15 cellular contexts compared by ENCODE assay signal in the genomic region with DNA sequence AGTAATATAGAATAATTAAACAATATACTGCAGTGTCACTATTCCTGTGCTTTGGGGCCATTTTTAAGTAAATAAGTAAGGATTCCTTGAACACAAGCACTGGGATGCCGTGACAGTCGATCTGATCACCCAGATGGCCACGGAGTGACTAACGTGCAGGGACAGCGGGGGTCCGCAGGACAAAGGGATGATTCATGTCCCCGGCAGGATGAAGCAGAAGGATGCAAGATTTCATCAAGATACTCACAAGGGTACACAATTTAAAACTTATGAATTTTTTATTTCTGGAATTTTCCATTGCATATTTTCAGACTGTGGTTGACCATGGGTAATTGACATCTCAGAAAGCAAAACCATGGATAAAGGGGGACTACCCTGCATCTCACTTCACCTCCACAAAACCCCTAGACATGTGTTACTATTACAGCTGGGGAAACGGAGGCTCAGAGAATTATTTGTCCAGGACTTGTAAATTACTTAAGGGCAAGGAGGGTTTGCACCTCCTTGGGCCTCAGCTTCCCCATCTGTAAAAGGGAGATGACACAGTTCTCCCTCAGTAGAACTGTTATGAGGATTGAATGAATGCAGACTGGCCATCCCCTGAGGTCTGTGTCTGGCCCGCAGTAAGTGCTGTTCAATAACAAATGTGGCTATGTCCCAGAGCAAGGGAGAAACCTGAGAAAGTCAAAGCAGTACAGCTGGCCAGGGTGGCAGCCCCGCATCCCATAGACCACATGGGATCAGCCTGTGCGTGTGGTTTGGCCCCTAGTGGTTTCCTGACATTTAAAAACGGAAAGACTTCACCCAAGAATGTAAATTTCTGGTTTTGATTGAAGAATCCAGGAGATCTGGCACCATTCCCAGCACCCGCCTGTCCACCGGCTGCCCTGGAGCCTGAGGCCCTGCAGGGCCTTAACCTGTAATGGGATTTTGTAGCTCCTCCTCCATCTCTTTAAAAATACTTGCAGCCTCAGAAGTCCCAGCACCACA.
A peak's percentile ranks its signal among the peaks of the same experiment; 100 is the strongest.
DNase-seq lines count a peak whose midpoint lies in the region; ATAC-seq and TF ChIP-seq lines count a peak whose summit lies in the region.
"Had no signal": no experiment of that assay in that cellular context is flagged by ENCODE, and none has a peak within 500 bp of the region (broad histone marks: within the 10 kb centered on the region; RNA-seq: fewer than 3 reads in every experiment).

No MANE protein-coding gene starts in this region.

- no peaks in the 10 kb centered on the region for H3K79me2 ChIP-seq in GM23338 (replicated peaks; ENCODE audit: insufficient read depth)

- H3K9me3 Mint-ChIP-seq in GM23338 (no peaks in the 10 kb centered on the region; the same call in 2 of the 3 replicates), WTC11 (peaks cover 8% of the 10 kb centered on the region; the same call in 1 of the 2 replicates)

- no peaks in the 10 kb centered on the region for H3K36me3 ChIP-seq in GM23338 (ENCODE audit: insufficient read depth)
- H3K36me3 ChIP-seq: tibial nerve had no signal

- no peak overlapping the region for H3K27ac Mint-ChIP-seq in GM23338
- H3K27ac Mint-ChIP-seq in WTC11 = no peak overlapping the region
- H3K27ac Mint-ChIP-seq: naive thymus-derived CD4-positive, alpha-beta T cell had no signal

- peaks cover 24% of the 10 kb centered on the region for H3K4me1 Mint-ChIP-seq in GM23338
- H3K4me1 Mint-ChIP-seq in WTC11 = peaks cover 28% of the 10 kb centered on the region

- H3K4me1 ChIP-seq in GM23338 (ENCODE audit: insufficient read depth) = peaks cover 15% of the 10 kb centered on the region
- H3K4me1 ChIP-seq: tibial nerve had no signal

- H3K27me3 Mint-ChIP-seq in GM23338 (ENCODE audit: insufficient read depth, low read depth, poor library complexity) (peaks cover 12% of the 10 kb centered on the region), WTC11 (ENCODE audit: low read depth) (peaks cover 2% of the 10 kb centered on the region; the same call in 1 of the 2 replicates)

- H4K20me1 ChIP-seq in GM23338 (replicated peaks; ENCODE audit: insufficient read depth) = no peaks in the 10 kb centered on the region

- POLR2A ChIA-PET in RWPE1 (lab: Yijun Ruan, JAX; ENCODE audit: low non-redundant PET) (no interaction called here), WTC11 (lab: Charles Lee) (no interaction called here)

- ATAC-seq in GM23338 (no peak; the same call in 2 of the 3 replicates), WTC11 (no peak), HG02571 (IDR thresholded peaks at IDR 0.05; ENCODE audit: unreplicated experiment) (no peak)
- ATAC-seq: naive thymus-derived CD4-positive, alpha-beta T cell had no signal

- no peaks in the 10 kb centered on the region for H3K27me3 ChIP-seq in GM23338 (ENCODE audit: insufficient read depth)
- H3K27me3 ChIP-seq: tibial nerve had no signal

- H2AFZ ChIP-seq in GM23338 = 0 out of 2 replicates have a peak overlapping the region, but pooled peaks have one; percentile 28

- H3K9me2 ChIP-seq in GM23338 (ENCODE audit: insufficient read depth) = peaks cover 2% of the 10 kb centered on the region; the same call in 1 of the 2 replicates

- H3F3A ChIP-seq in GM23338 (replicated peaks; ENCODE audit: low read depth) = no peaks in the 10 kb centered on the region

- no peak overlapping the region for H3K4me3 ChIP-seq in GM23338
- H3K4me3 ChIP-seq in fibroblast of villous mesenchyme (ENCODE audit: low read depth, low read length) = no peak overlapping the region
- H3K4me3 ChIP-seq: skin epidermis, tibial nerve had no signal

- H3K27ac ChIP-seq in GM23338 (ENCODE audit: low read depth) (no peak overlapping the region), RWPE1 (no peak overlapping the region)
- H3K27ac ChIP-seq: tibial nerve had no signal

- TF ChIP-seq CTCF in GM23338 (conservative IDR thresholded peaks at IDR 0.05; ENCODE audit: low read depth in 2 of 2) (no peak), RWPE1 (conservative IDR thresholded peaks at IDR 0.05; ENCODE audit: low read depth) (no peak), fibroblast of villous mesenchyme (IDR thresholded peaks at IDR 0.05; ENCODE audit: insufficient read depth, low read depth, low read length) (no peak), WTC11 (IDR thresholded peaks at IDR 0.05) (no peak)

- no peak overlapping the region for H3K4me3 Mint-ChIP-seq in GM23338
- H3K4me3 Mint-ChIP-seq in WTC11 = no peak overlapping the region
- H3K4me3 Mint-ChIP-seq: naive thymus-derived CD4-positive, alpha-beta T cell had no signal

- DNase-seq in 8988T = peak; percentile 81
- DNase-seq in GM23338 (ENCODE audit: low spot score) = no peak
- DNase-seq in RWPE1 (ENCODE audit: low spot score) = peak; percentile 71
- peak; percentile 86 for DNase-seq in fibroblast of villous mesenchyme (ENCODE audit: low read depth)
- DNase-seq in WTC11 (ENCODE audit: low spot score) = no peak
- no peak for DNase-seq in DMS53 treated with DMSO at 0.1 percent for 48 hours (lab: John Stamatoyannopoulos, UW; ENCODE audit: unreplicated experiment)
- no peak for DNase-seq in NCI-H187 treated with DMSO at 0.1 percent for 48 hours (lab: John Stamatoyannopoulos, UW)
- DNase-seq: activated gamma-delta T cell; GDM1; naive thymus-derived CD4-positive, alpha-beta T cell; NCI-H1105; NCI-H526 treated with DMSO at 0.1 percent for 48 hours had no signal

- H3K36me3 Mint-ChIP-seq in GM23338 (ENCODE audit: low read depth) = no peaks in the 10 kb centered on the region
- no peaks in the 10 kb centered on the region for H3K36me3 Mint-ChIP-seq in WTC11

- CTCF ChIA-PET in RWPE1 (lab: Yijun Ruan, JAX) (no interaction called here), WTC11 (lab: Charles Lee) (interaction anchor here (1.5 kb wide), 1 partner anchor 9 kb away, joined by 5 read pairs; no protein-coding TSS in a partner anchor)

- H3K4me2 ChIP-seq in GM23338 = no peak overlapping the region; the same call in 1 of the 2 replicates

TF ChIP-seq in GM23338, 12 proteins besides CTCF, POLR2A, EP300 and RAD21 (continues in another document):
- TF ChIP-seq POLR2AphosphoS5 (IDR thresholded peaks at IDR 0.05; ENCODE audit: low read depth) (no peak), EZH2 (IDR thresholded peaks at IDR 0.05; ENCODE audit: low read depth, unreplicated experiment) (no peak), JUNB (IDR thresholded peaks at IDR 0.05; ENCODE audit: unreplicated experiment) (no peak), ZNF114 (CRISPR knock-in tag; IDR thresholded peaks at IDR 0.05) (no peak), ZNF331 (CRISPR knock-in tag; IDR thresholded peaks at IDR 0.05; ENCODE audit: low read depth) (no peak)

TF ChIP-seq in WTC11, 78 proteins besides CTCF, POLR2A, EP300 and RAD21:
- no peak for TF ChIP-seq ZNF671 (CRISPR knock-in tag; IDR thresholded peaks at IDR 0.05)
- TF ChIP-seq CBFB (CRISPR knock-in tag; IDR thresholded peaks at IDR 0.05; ENCODE audit: low read depth) = no peak
- TF ChIP-seq TCF7 (CRISPR knock-in tag; IDR thresholded peaks at IDR 0.05; ENCODE audit: low read depth) = no peak
- TF ChIP-seq ZNF317 (CRISPR knock-in tag; IDR thresholded peaks at IDR 0.05; ENCODE audit: borderline replicate concordance, low read depth) = no peak
- TF ChIP-seq, protein P1, sequence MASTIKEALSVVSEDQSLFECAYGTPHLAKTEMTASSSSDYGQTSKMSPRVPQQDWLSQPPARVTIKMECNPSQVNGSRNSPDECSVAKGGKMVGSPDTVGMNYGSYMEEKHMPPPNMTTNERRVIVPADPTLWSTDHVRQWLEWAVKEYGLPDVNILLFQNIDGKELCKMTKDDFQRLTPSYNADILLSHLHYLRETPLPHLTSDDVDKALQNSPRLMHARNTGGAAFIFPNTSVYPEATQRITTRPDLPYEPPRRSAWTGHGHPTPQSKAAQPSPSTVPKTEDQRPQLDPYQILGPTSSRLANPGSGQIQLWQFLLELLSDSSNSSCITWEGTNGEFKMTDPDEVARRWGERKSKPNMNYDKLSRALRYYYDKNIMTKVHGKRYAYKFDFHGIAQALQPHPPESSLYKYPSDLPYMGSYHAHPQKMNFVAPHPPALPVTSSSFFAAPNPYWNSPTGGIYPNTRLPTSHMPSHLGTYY (CRISPR knock-in tag; IDR thresholded peaks at IDR 0.05) = no peak
- TF ChIP-seq GRHL2 (CRISPR knock-in tag; IDR thresholded peaks at IDR 0.05; ENCODE audit: insufficient replicate concordance, severe bottlenecking) = no peak
- no peak for TF ChIP-seq SOX15 (CRISPR knock-in tag; IDR thresholded peaks at IDR 0.05)

Comparison
In these comparisons a context has a peak if more than half of its experiments do, and no peak if none do; other contexts are left out.
1. DNase-seq: peak in 8988T (single experiment), RWPE1 (single experiment) and fibroblast of villous mesenchyme (single experiment); none in GM23338 (single experiment), WTC11 (single experiment), DMS53 treated with DMSO at 0.1 percent for 48 hours (single experiment) and NCI-H187 treated with DMSO at 0.1 percent for 48 hours (single experiment).